Comparison of ENCODE assay signal across 11 cellular contexts in genomic region chr14:60632777-60633176, GRCh38. TPM values are rescaled to one million over a fixed set of nuclear protein-coding genes. Genes with fewer than 3 reads are reported as not detected.
DNase-seq lines count a peak whose midpoint lies in the region; ATAC-seq lines count a peak whose summit lies in the region.
"Had no signal": no experiment of that assay in that cellular context is flagged by ENCODE, and none has a peak within 500 bp of the region (broad histone marks: within the 10 kb centered on the region; RNA-seq: fewer than 3 reads in every experiment).

No MANE protein-coding gene starts in this region.

- H3K27me3 ChIP-seq in H7 (ENCODE audit: control insufficient read depth, insufficient read depth, low read length): peaks cover 25% of the 10 kb centered on the region

- H3K27ac ChIP-seq in KOPT-K1 (ENCODE audit: low read depth, low read length, poor library complexity, severe bottlenecking): peak overlapping the region; percentile 45

- H3K4me3 ChIP-seq in H7 (ENCODE audit: insufficient read depth, low read depth, low read length): no peak overlapping the region

- DNase-seq in H7: peak; percentile 27
- DNase-seq in left kidney (ENCODE audit: low read depth, low spot score): peak; percentile 66
- DNase-seq in Right ventricle myocardium inferior (ENCODE audit: missing footprints): no peak
- no peak for DNase-seq in COLO829 (ENCODE audit: low spot score)
- no peak for DNase-seq in DMS114 treated with DMSO at 0.1 percent for 48 hours (lab: John Stamatoyannopoulos, UW; ENCODE audit: unreplicated experiment)
- DNase-seq: activated T-cell treated with anti-CD3 and anti-CD28 coated beads, Interleukin-2, amount 50 U/mL, for 24 hours; EL; NCI-H1105 had no signal

- H3K36me3 ChIP-seq in H7 (replicated peaks; ENCODE audit: control insufficient read depth, insufficient read depth, low read length) (no peaks in the 10 kb centered on the region), KOPT-K1 (ENCODE audit: insufficient read depth, low read length) (no peaks in the 10 kb centered on the region)

- intact Hi-C loops in Right ventricle myocardium inferior (cut with DNase I): no loop called here

- no peaks in the 10 kb centered on the region for H3K9me3 ChIP-seq in KOPT-K1 (ENCODE audit: insufficient read depth, low read length, poor library complexity, severe bottlenecking)

- ATAC-seq in GM19025 (IDR thresholded peaks at IDR 0.05; ENCODE audit: low read depth, unreplicated experiment) (peak; percentile 48), Right ventricle myocardium inferior (no peak)
- ATAC-seq: HCT116 had no signal

RNA-seq across cellular contexts. Expression of gene SIX1, which starts 16.5 kb away (rescaled TPM):
- total RNA-seq in H7 (2014; rRNA removed; shearing (Covaris generic)): 0.07 TPM in 1 of 2 replicates, not detected in the other
- not detected for total RNA-seq in Right ventricle myocardium inferior

Comparison
In these comparisons a context has a peak if more than half of its experiments do, and no peak if none do; other contexts are left out.
1. DNase-seq: peak in H7 (single experiment) and left kidney (single experiment); none in Right ventricle myocardium inferior (single experiment), COLO829 (single experiment) and DMS114 treated with DMSO at 0.1 percent for 48 hours (single experiment).